Comparison of ENCODE assay signal across 8 cellular contexts in the genomic region with DNA sequence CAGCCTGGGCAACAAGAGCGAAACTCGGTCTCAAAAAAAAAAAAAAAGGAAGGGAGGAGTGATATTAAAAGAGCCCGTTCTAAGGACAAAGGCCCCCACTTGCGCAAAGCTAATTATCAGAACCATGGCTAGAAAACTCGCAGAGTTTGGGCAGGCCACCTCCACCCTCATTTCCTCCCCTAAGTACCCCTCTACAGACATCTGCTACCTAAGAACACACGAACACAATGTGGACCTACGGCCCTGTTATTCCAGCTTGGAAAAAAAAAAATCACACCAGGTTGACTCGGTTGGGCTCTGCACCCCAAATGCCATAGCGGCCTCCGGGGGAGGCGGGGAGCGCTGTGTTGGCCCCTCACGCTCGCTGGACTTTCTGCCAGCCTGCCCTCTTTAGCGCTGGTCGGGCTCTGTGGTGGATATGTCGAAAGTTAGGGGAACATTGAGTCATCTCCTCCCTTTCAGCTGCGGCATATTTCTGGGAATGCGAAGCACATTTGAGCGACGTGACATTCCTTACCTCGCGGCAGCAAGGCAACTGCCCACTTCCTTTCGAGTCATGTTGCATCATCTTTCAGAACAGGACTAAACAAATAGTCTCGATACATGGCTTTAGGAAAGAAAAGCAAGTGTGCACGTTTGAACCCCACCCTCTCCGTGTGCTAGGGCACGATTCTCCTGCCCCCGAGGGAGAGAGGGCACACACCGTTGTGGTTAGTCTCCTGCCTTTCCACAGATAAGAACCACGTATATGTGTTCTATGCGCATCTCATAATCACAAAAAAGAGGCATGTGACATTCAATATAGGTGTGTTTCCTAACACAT.
DNase-seq lines count a peak whose midpoint lies in the region; ATAC-seq and TF ChIP-seq lines count a peak whose summit lies in the region.

No MANE protein-coding gene starts in this region.

- H3K27ac ChIP-seq in PC-9: peak overlapping the region; percentile 99

- peaks cover 30% of the 10 kb centered on the region for H3F3A ChIP-seq in PC-9 (ENCODE audit: insufficient read depth, low read depth)

- peaks cover 54% of the 10 kb centered on the region for H3K4me1 Mint-ChIP-seq in osteocyte (ENCODE audit: unreplicated experiment)

- TSS peak; percentile 19 for BruUV-seq in PC-9 (replicated peaks; lab: Mats Ljungman, UMichigan)

- peak; percentile 98 for DNase-seq in ELR (ENCODE audit: low read depth)
- peak; percentile 84 to 95 for DNase-seq in PC-9
- peak; percentile 89 for DNase-seq in osteocyte (ENCODE audit: extremely low spot score, unreplicated experiment)
- DNase-seq in amygdala (lab: John Stamatoyannopoulos, UW): no peak
- DNase-seq in G401 (ENCODE audit: low spot score): no peak

- peak overlapping the region; percentile 53 for H3K4me3 Mint-ChIP-seq in osteocyte (ENCODE audit: unreplicated experiment)

- no peaks in the 10 kb centered on the region for H3K27me3 ChIP-seq in PC-9 (ENCODE audit: insufficient read depth, low read depth)

- in situ Hi-C loops in G401 (cut with HindIII; ENCODE audit: low sequenced_read_pairs): no loop called here

- intact Hi-C loops in PC-9 (cut with micrococcal nuclease; ENCODE audit: unreplicated experiment): loop anchor here (2.0 kb wide), 1 partner anchor 47 kb away; no protein-coding TSS in a partner anchor

- H3K36me3 Mint-ChIP-seq in osteocyte (ENCODE audit: unreplicated experiment): no peaks in the 10 kb centered on the region

- H3K27ac Mint-ChIP-seq in osteocyte (ENCODE audit: unreplicated experiment): peak overlapping the region; percentile 99

- no peaks in the 10 kb centered on the region for H3K27me3 Mint-ChIP-seq in osteocyte (ENCODE audit: unreplicated experiment)

- CTCF ChIA-PET in PC-9 (lab: Charles Lee): interaction anchor here (0.6 to 0.9 kb wide), 6 partner anchors 11 to 255 kb away, joined by 3 to 13 read pairs (median 3); no protein-coding TSS in a partner anchor

- peak; percentile 86 for ATAC-seq in esophagus mucosa
- no peak for ATAC-seq in GM21529 (IDR thresholded peaks at IDR 0.05; ENCODE audit: unreplicated experiment)
- ATAC-seq in HG03095 (IDR thresholded peaks at IDR 0.05; ENCODE audit: unreplicated experiment): no peak

- H3K9me2 ChIP-seq in PC-9 (ENCODE audit: insufficient read depth): no peaks in the 10 kb centered on the region

- H3K79me2 ChIP-seq in PC-9 (ENCODE audit: low read depth): peaks cover 7% of the 10 kb centered on the region; the same call in 1 of the 2 replicates

- no peaks in the 10 kb centered on the region for H3K36me3 ChIP-seq in PC-9 (ENCODE audit: low read depth)

- POLR2A ChIA-PET in PC-9 (lab: Charles Lee; ENCODE audit: unreplicated experiment): interaction anchor here (0.5 to 0.8 kb wide), 8 partner anchors 11 to 195 kb away, joined by 3 to 44 read pairs (median 6); no protein-coding TSS in a partner anchor

- H3K4me3 ChIP-seq in PC-9: peak overlapping the region; percentile 38; the same call in 1 of the 2 replicates

- no peaks in the 10 kb centered on the region for H4K20me1 ChIP-seq in PC-9 (ENCODE audit: insufficient read depth)

- H2AFZ ChIP-seq in PC-9: no peak overlapping the region

- H3K4me2 ChIP-seq in PC-9: peak overlapping the region; percentile 69

- H3K9me3 Mint-ChIP-seq in osteocyte (ENCODE audit: unreplicated experiment): no peaks in the 10 kb centered on the region

- no peaks in the 10 kb centered on the region for H3K9me3 ChIP-seq in PC-9 (ENCODE audit: insufficient read depth, low read depth)

- TF ChIP-seq CTCF in PC-9 (conservative IDR thresholded peaks at IDR 0.05) (no peak), osteocyte (IDR thresholded peaks at IDR 0.05) (no peak)

- H3K4me1 ChIP-seq in PC-9 (replicated peaks; ENCODE audit: insufficient read depth): peaks cover 51% of the 10 kb centered on the region

Comparison
In these comparisons a context has a peak if more than half of its experiments do, and no peak if none do; other contexts are left out.
1. DNase-seq: peak in ELR (single experiment), PC-9 (2 of 2) and osteocyte (single experiment); none in amygdala (0 of 56) and G401 (single experiment).